9 cellular contexts compared by ENCODE assay signal in genomic region chr16:53100131-53100748, GRCh38. TPM values are rescaled to one million over a fixed set of nuclear protein-coding genes. Genes with fewer than 3 reads are reported as not detected.
A peak's percentile ranks its signal among the peaks of the same experiment; 100 is the strongest.
DNase-seq lines count a peak whose midpoint lies in the region; ATAC-seq, FAIRE-seq and TF ChIP-seq lines count a peak whose summit lies in the region.
"Had no signal": no experiment of that assay in that cellular context is flagged by ENCODE, and none has a peak within 500 bp of the region (broad histone marks: within the 10 kb centered on the region; RNA-seq: fewer than 3 reads in every experiment).

No MANE protein-coding gene starts in this region.

- TF ChIP-seq EP300 in GM12878 (IDR thresholded peaks at IDR 0.05; ENCODE audit: borderline replicate concordance in 1 of 2, control insufficient read depth in 1 of 2, low read depth in 2 of 2, low read length in 2 of 2): no peak

- 76% methylated on average over 8 of the region's 9 CpGs for WGBS in GM12878 (ENCODE audit: insufficient coverage, insufficient replicate concordance, low lambda C conversion rate, missing lambda C conversion rate)
- WGBS in mesenchymal stem cell: 96% methylated on average over 6 of the region's 9 CpGs
- 60% methylated on average over 9 of the region's 9 CpGs for WGBS in urinary bladder

- peak overlapping the region in 1 of 2 experiments; percentile 86 for H3K4ac ChIP-seq in mesenchymal stem cell (ENCODE audit: low read depth in 1 of 2, low read length in 2 of 2)

- H4K8ac ChIP-seq in mesenchymal stem cell (ENCODE audit: low read length): no peak overlapping the region

- CTCF ChIA-PET in GM12878 (lab: Yijun Ruan, JAX): interaction anchor here (1.0 to 3.3 kb wide), 10 partner anchors 11 to 61 kb away, joined by 3 to 17 read pairs (median 7); partner anchors contain the start of gene CHD9

- no peak for TF ChIP-seq RAD21 in GM12878 (IDR thresholded peaks at IDR 0.05; ENCODE audit: insufficient read depth, low read depth, low read length)

- H3K4me3 ChIP-seq in GM12878 (peak overlapping the region; percentile 79), mesenchymal stem cell (ENCODE audit: insufficient read depth in 1 of 2, low read depth in 1 of 2, low read length in 2 of 2) (peak overlapping the region in 1 of 2 experiments; percentile 75), urinary bladder (ENCODE audit: low read depth, low read length) (peak overlapping the region; percentile 29)

- H3K23ac ChIP-seq in mesenchymal stem cell (ENCODE audit: low read length in 2 of 2): no peak overlapping the region

- ATAC-seq in GM12878: no peak
- ATAC-seq in HG02678 (IDR thresholded peaks at IDR 0.05; ENCODE audit: unreplicated experiment): no peak

- H3K36me3 Mint-ChIP-seq in activated naive CD4-positive, alpha-beta T cell treated with anti-CD3 and anti-CD28 coated beads, Interleukin-2, amount 50 U/mL, for 24 hours: no peaks in the 10 kb centered on the region

- no peak overlapping the region for H3K27ac Mint-ChIP-seq in activated naive CD4-positive, alpha-beta T cell treated with anti-CD3 and anti-CD28 coated beads, Interleukin-2, amount 50 U/mL, for 24 hours

- H3K79me1 ChIP-seq in mesenchymal stem cell (replicated peaks; ENCODE audit: low read length, poor library complexity, severe bottlenecking): peaks cover 20% of the 10 kb centered on the region

- H3K4me3 Mint-ChIP-seq in activated naive CD4-positive, alpha-beta T cell treated with anti-CD3 and anti-CD28 coated beads, Interleukin-2, amount 50 U/mL, for 24 hours: peak overlapping the region; percentile 47

- no peak for TF ChIP-seq CTCF in GM12878 (IDR thresholded peaks at IDR 0.05 in 2 of 3, conservative IDR thresholded peaks at IDR 0.05 in 1 of 3; ENCODE audit: control insufficient read depth in 2 of 3, extremely low read depth in 1 of 3, insufficient read depth in 1 of 3, low read depth in 3 of 3, low read length in 3 of 3)

- no peak overlapping the region for H3K14ac ChIP-seq in mesenchymal stem cell (ENCODE audit: low read length in 2 of 2)

- peak overlapping the region; percentile 96 for H3K27ac ChIP-seq in GM12878 (ENCODE audit: control insufficient read depth, insufficient read depth)
- peak overlapping the region; percentile 98 for H3K27ac ChIP-seq in mesenchymal stem cell (ENCODE audit: low read length, poor library complexity, severe bottlenecking)
- H3K27ac ChIP-seq in urinary bladder (ENCODE audit: low read depth): peak overlapping the region; percentile 81

- H2AK5ac ChIP-seq in mesenchymal stem cell (ENCODE audit: low read length, severe bottlenecking): peak overlapping the region; percentile 65

- H2BK5ac ChIP-seq in mesenchymal stem cell (ENCODE audit: low read depth, low read length, poor library complexity, severe bottlenecking): no peak overlapping the region

- H2AFZ ChIP-seq in GM12878 (ENCODE audit: control insufficient read depth, low read depth, low read length) (no peak overlapping the region), mesenchymal stem cell (ENCODE audit: low read depth, low read length) (no peak overlapping the region)

- no peak for DNase-seq in activated naive CD4-positive, alpha-beta T cell (lab: John Stamatoyannopoulos, UW)
- DNase-seq in GM12878 (ENCODE audit: low read depth, low spot score) (no peak), mesenchymal stem cell (no peak), DMS114 treated with DMSO at 0.1 percent for 48 hours (lab: John Stamatoyannopoulos, UW; ENCODE audit: unreplicated experiment) (no peak)
- no peak for DNase-seq in stimulated activated CD4-positive, alpha-beta T cell treated with anti-CD3 and anti-CD28 coated beads, Interleukin-12 subunit alpha, Interleukin-12 subunit beta, amount 100 ng/mL, for 4 hours
- DNase-seq: effector CD8-positive, alpha-beta T cell had no signal

- in situ Hi-C loops in GM12878 (cut with MboI): no loop called here

- H3K27me3 Mint-ChIP-seq in activated naive CD4-positive, alpha-beta T cell treated with anti-CD3 and anti-CD28 coated beads, Interleukin-2, amount 50 U/mL, for 24 hours: no peaks in the 10 kb centered on the region

- peak overlapping the region in 1 of 2 experiments; percentile 98 for H2BK12ac ChIP-seq in mesenchymal stem cell (ENCODE audit: low read length in 2 of 2)

- BruUV-seq in GM12878 (replicated peaks; lab: Mats Ljungman, UMichigan): no TSS peak

- intact Hi-C loops in GM12878 (cut with micrococcal nuclease; ENCODE audit: unreplicated experiment): no loop called here

- no peaks in the 10 kb centered on the region for H3K9me3 Mint-ChIP-seq in activated naive CD4-positive, alpha-beta T cell treated with anti-CD3 and anti-CD28 coated beads, Interleukin-2, amount 50 U/mL, for 24 hours

- H3K4me2 ChIP-seq in GM12878 (ENCODE audit: control insufficient read depth, insufficient read depth) (peak overlapping the region; percentile 70), mesenchymal stem cell (ENCODE audit: low read length, poor library complexity, severe bottlenecking) (peak overlapping the region; percentile 51)

- no peaks in the 10 kb centered on the region for H3K9me3 ChIP-seq in GM12878 (replicated peaks; ENCODE audit: control insufficient read depth, insufficient read depth, low read length)
- H3K9me3 ChIP-seq in mesenchymal stem cell (ENCODE audit: control insufficient read depth, low read length): no peaks in the 10 kb centered on the region

- POLR2A ChIA-PET in GM12878 (lab: Charles Lee): interaction anchor here (0.6 to 6.8 kb wide), 11 partner anchors 9 to 112 kb away, joined by 3 to 142 read pairs (median 4); partner anchors contain the start of gene CHD9

- peak overlapping the region; percentile 43 for H4K91ac ChIP-seq in mesenchymal stem cell (ENCODE audit: low read length)

- SMC1A ChIA-PET in GM12878 (lab: Charles Lee; ENCODE audit: uncharacterized antibody, unreplicated experiment): interaction anchor here (0.9 to 11.1 kb wide), 11 partner anchors 9 to 109 kb away, joined by 3 to 270 read pairs (median 9); partner anchors contain the start of gene CHD9

- H4K20me1 ChIP-seq in GM12878 (ENCODE audit: control insufficient read depth, insufficient read depth): no peaks in the 10 kb centered on the region

- H3K9ac ChIP-seq in GM12878 (ENCODE audit: control insufficient read depth, insufficient read depth, low read length): peak overlapping the region; percentile 76
- H3K9ac ChIP-seq in mesenchymal stem cell (ENCODE audit: low read length): peak overlapping the region; percentile 85

- H3K4me1 ChIP-seq in GM12878 (ENCODE audit: control insufficient read depth, insufficient read depth, low read length) (peaks cover 25% of the 10 kb centered on the region), mesenchymal stem cell (ENCODE audit: control insufficient read depth, insufficient read depth, low read depth, low read length) (peaks cover 11% of the 10 kb centered on the region), urinary bladder (ENCODE audit: insufficient read depth) (no peaks in the 10 kb centered on the region)

- H3K36me3 ChIP-seq in GM12878 (ENCODE audit: control insufficient read depth in 2 of 2, insufficient read depth in 2 of 2, low read length in 1 of 2): no peaks in the 10 kb centered on the region; a peak in 1 of 4 replicates
- H3K36me3 ChIP-seq in mesenchymal stem cell (ENCODE audit: control insufficient read depth in 1 of 2, insufficient read depth in 2 of 2, low read depth in 1 of 2, low read length in 2 of 2): no peaks in the 10 kb centered on the region
- no peaks in the 10 kb centered on the region for H3K36me3 ChIP-seq in urinary bladder (ENCODE audit: insufficient read depth)

- peak overlapping the region in 1 of 2 experiments; percentile 59 for H3K18ac ChIP-seq in mesenchymal stem cell (ENCODE audit: low read depth in 1 of 2, low read length in 2 of 2)

- H3K4me1 Mint-ChIP-seq in activated naive CD4-positive, alpha-beta T cell treated with anti-CD3 and anti-CD28 coated beads, Interleukin-2, amount 50 U/mL, for 24 hours: peaks cover 18% of the 10 kb centered on the region

- no peak overlapping the region for H2BK120ac ChIP-seq in mesenchymal stem cell (ENCODE audit: low read depth, low read length)

- peaks cover 49% of the 10 kb centered on the region for H3K79me2 ChIP-seq in GM12878 (ENCODE audit: control insufficient read depth, insufficient read depth, low read length)

- no peak overlapping the region for H2BK15ac ChIP-seq in mesenchymal stem cell (ENCODE audit: low read depth, poor library complexity, severe bottlenecking)

- no peak for TF ChIP-seq POLR2A in GM12878 (IDR thresholded peaks at IDR 0.05; ENCODE audit: low read depth, low read length)

- RAD21 ChIA-PET in GM12878 (lab: Charles Lee; ENCODE audit: unreplicated experiment): interaction anchor here (0.6 to 10.4 kb wide), 14 partner anchors 8 to 110 kb away, joined by 3 to 107 read pairs (median 4); partner anchors contain the start of gene CHD9

- H3K27me3 ChIP-seq in GM12878 (replicated peaks in 1 of 2; ENCODE audit: control insufficient read depth in 2 of 2, insufficient read depth in 2 of 2, low read length in 1 of 2) (no peaks in the 10 kb centered on the region), mesenchymal stem cell (ENCODE audit: control insufficient read depth in 1 of 2, insufficient read depth in 1 of 2, low read length in 2 of 2) (no peaks in the 10 kb centered on the region)

- FAIRE-seq in GM12878 (lab: Jason Lieb, UNC): no peak

RNA-seq across cellular contexts. Expression of gene CHD9, which starts 45.4 kb away (rescaled TPM):
- total RNA-seq in GM12878 (2013; cell fraction: nucleolus; rRNA removed): 479 and 542 TPM in 2 replicates
- total RNA-seq in GM12878 (2014; rRNA removed) (33.1 and 35.3 TPM in 2 replicates), GM12878 (2014; rRNA removed; fragmentation: Illumina TruSeq; extraction: Trizol) (57.6 and 59.6 TPM in 2 replicates), GM12878 (2021) (41.6 and 50.3 TPM in 2 replicates), urinary bladder (221 TPM)
- polyA plus RNA-seq in GM12878 (2011; ENCODE audit: low read depth): 21.4 TPM
- polyA plus RNA-seq in GM12878 (2011; rRNA removed) (51.0 and 71.7 TPM in 2 replicates), GM12878 (2014; fragmentation: Illumina TruSeq; extraction: Trizol) (37.4 and 51.2 TPM in 2 replicates), GM12878 (2014; fragmentation: Nextera tagmentation; extraction: Ambion mirVana) (10 to 100 TPM; 70.5 to 95.7 TPM), GM12878 (2014; rRNA removed) (23.6 and 29.2 TPM in 2 replicates), GM12878 (2016; fragmentation: Nextera tagmentation; extraction: Ambion mirVana) (10 to 100 TPM; 66.1 to 72.1 TPM), urinary bladder (16.8 TPM)
- 13.6 and 29.4 TPM in 2 replicates for polyA plus RNA-seq in GM12878 (2011; cell fraction: cytosol; rRNA removed)
- polyA plus RNA-seq in GM12878 (2011; cell fraction: nucleus; rRNA removed): 34.9 and 45.9 TPM in 2 replicates
- 18.7 and 27.0 TPM in 2 replicates for polyA plus RNA-seq in GM12878 (2012)
- 129 and 207 TPM in 2 replicates for polyA minus RNA-seq in GM12878 (2011; rRNA and poly(A)+ RNA removed)
- 19.8 and 19.9 TPM in 2 replicates for polyA minus RNA-seq in GM12878 (2011; cell fraction: cytosol; rRNA and poly(A)+ RNA removed)
- polyA minus RNA-seq in GM12878 (2011; cell fraction: nucleus; rRNA and poly(A)+ RNA removed): 95.9 and 118 TPM in 2 replicates
- polyA plus RNA-seq in mesenchymal stem cell (2013, experiment 1 of 2): 20.1 TPM
- polyA plus RNA-seq in mesenchymal stem cell (2013, experiment 2 of 2): 23.7 TPM

RNA-seq across cellular contexts. Expression of gene CHD9NB, which starts 47.5 kb away (rescaled TPM):
- 1.0 and 1.5 TPM in 2 replicates for total RNA-seq in GM12878 (2013; cell fraction: nucleolus; rRNA removed)
- 0.51 and 0.82 TPM in 2 replicates for total RNA-seq in GM12878 (2014; rRNA removed)
- 0.60 and 1.0 TPM in 2 replicates for total RNA-seq in GM12878 (2014; rRNA removed; fragmentation: Illumina TruSeq; extraction: Trizol)
- 0.58 and 0.69 TPM in 2 replicates for total RNA-seq in GM12878 (2021)
- polyA plus RNA-seq in GM12878 (2011; ENCODE audit: low read depth): 0.16 TPM
- polyA plus RNA-seq in GM12878 (2011; rRNA removed): 0.76 TPM in 2 replicates
- polyA plus RNA-seq in GM12878 (2011; cell fraction: cytosol; rRNA removed): 0.97 and 1.3 TPM in 2 replicates
- 0.93 and 1.3 TPM in 2 replicates for polyA plus RNA-seq in GM12878 (2011; cell fraction: nucleus; rRNA removed)
- polyA plus RNA-seq in GM12878 (2012): 0.32 and 0.52 TPM in 2 replicates
- polyA plus RNA-seq in GM12878 (2014; fragmentation: Illumina TruSeq; extraction: Trizol): 0.44 and 0.94 TPM in 2 replicates
- polyA plus RNA-seq in GM12878 (2014; fragmentation: Nextera tagmentation; extraction: Ambion mirVana): under 1 TPM; 0.14 to 0.22 TPM
- polyA plus RNA-seq in GM12878 (2014; rRNA removed): 0.56 and 0.63 TPM in 2 replicates
- 1 to 10 TPM; 1.3 to 1.6 TPM for polyA plus RNA-seq in GM12878 (2016; fragmentation: Nextera tagmentation; extraction: Ambion mirVana)
- polyA minus RNA-seq in GM12878 (2011; rRNA and poly(A)+ RNA removed): 1.0 and 2.4 TPM in 2 replicates
- 0.52 and 0.94 TPM in 2 replicates for polyA minus RNA-seq in GM12878 (2011; cell fraction: cytosol; rRNA and poly(A)+ RNA removed)
- 0.60 and 1.7 TPM in 2 replicates for polyA minus RNA-seq in GM12878 (2011; cell fraction: nucleus; rRNA and poly(A)+ RNA removed)
- 1.2 TPM for polyA plus RNA-seq in mesenchymal stem cell (2013, experiment 1 of 2)
- 1.00 TPM for polyA plus RNA-seq in mesenchymal stem cell (2013, experiment 2 of 2)
- total RNA-seq in urinary bladder: 3.4 TPM
- polyA plus RNA-seq in urinary bladder: 1.4 TPM
